ENCODE assay signal across 10 cellular contexts in the genomic region with DNA sequence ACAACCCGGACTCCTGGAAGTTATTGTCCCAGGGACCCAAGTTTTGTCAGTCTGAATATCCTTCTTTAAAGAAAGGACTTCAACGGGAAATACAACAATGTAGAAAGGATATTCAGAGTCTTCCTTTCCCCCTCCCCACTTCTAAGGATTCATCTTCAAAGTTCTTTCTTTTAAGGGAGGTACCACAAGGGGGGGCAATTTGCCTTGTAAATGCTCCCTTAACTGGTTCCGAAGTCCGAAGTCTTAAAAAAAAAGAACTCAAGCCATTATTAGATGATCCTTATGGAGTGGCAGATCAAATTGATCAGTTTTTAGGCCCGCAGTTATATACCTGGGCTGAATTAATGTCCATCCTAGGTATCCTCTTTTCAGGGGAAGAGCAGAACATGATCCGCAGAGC. TPM values are rescaled to one million over a fixed set of nuclear protein-coding genes. Genes with fewer than 3 reads are reported as not detected.
DNase-seq lines count a peak whose midpoint lies in the region; ATAC-seq and TF ChIP-seq lines count a peak whose summit lies in the region.
"Had no signal": no experiment of that assay in that cellular context is flagged by ENCODE, and none has a peak within 500 bp of the region (broad histone marks: within the 10 kb centered on the region; RNA-seq: fewer than 3 reads in every experiment).

No MANE protein-coding gene starts in this region.

- TF ChIP-seq CTCF in AG10803 (conservative IDR thresholded peaks at IDR 0.05; ENCODE audit: low read length) (peak; percentile 35), HCT116 (IDR thresholded peaks at IDR 0.05 in 2 of 3, conservative IDR thresholded peaks at IDR 0.05 in 1 of 3; ENCODE audit: borderline replicate concordance in 1 of 3, insufficient read depth in 1 of 3, low read depth in 2 of 3, low read length in 2 of 3) (peak; percentile 23 to 40 (median 26); a peak in 3 of 6 replicates)

- H3K79me2 ChIP-seq in HCT116 (ENCODE audit: insufficient read depth, low read length), result no peaks in the 10 kb centered on the region

- no peaks in the 10 kb centered on the region for H3K27me3 ChIP-seq in HCT116 (ENCODE audit: insufficient read depth, low read length)

- CTCF ChIA-PET in HCT116 (lab: Charles Lee), result no interaction called here

- peak; percentile 54 for TF ChIP-seq RAD21 in HCT116 (IDR thresholded peaks at IDR 0.05; ENCODE audit: low read depth)

- no peak overlapping the region for H2AFZ ChIP-seq in HCT116 (ENCODE audit: low read depth, low read length, poor library complexity, severe bottlenecking)

- peaks cover 18 to 23% of the 10 kb centered on the region in 2 experiments; a peak in 3 of 4 replicates for H3K9me3 ChIP-seq in HCT116 (ENCODE audit: control insufficient read depth in 1 of 2, insufficient read depth in 1 of 2, low read depth in 1 of 2, low read length in 2 of 2)

- no peak overlapping the region for H3K4me2 ChIP-seq in HCT116 (ENCODE audit: low read length)

- RAD21 ChIA-PET in HCT116 (lab: Charles Lee; ENCODE audit: low non-redundant PET in 1 of 2, low total read pairs in 2 of 2, uncharacterized antibody in 2 of 2, unreplicated experiment in 2 of 2), result no interaction called here

- no peaks in the 10 kb centered on the region for H3K9me2 ChIP-seq in HCT116 (ENCODE audit: insufficient read depth)

- H3K4me3 ChIP-seq in AG10803 (ENCODE audit: low read length) (no peak overlapping the region), HCT116 (replicated peaks in 1 of 2; ENCODE audit: low read depth in 1 of 2, low read length in 2 of 2) (no peak overlapping the region)

- H3K9ac ChIP-seq in HCT116 (ENCODE audit: low read length), result no peak overlapping the region

- intact Hi-C loops in HCT116 (cut with micrococcal nuclease) (loop anchor here (1.0 kb wide), 1 partner anchor 89 kb away; no protein-coding TSS in a partner anchor), left colon (cut with DNase I, micrococcal nuclease) (no loop called here)

- BruUV-seq in HCT116 (replicated peaks; lab: Mats Ljungman, UMichigan), result no TSS peak

- POLR2A ChIA-PET in HCT116 (lab: Charles Lee), result no interaction called here

- no peaks in the 10 kb centered on the region for H3K4me1 ChIP-seq in HCT116 (ENCODE audit: control insufficient read depth in 1 of 2, insufficient read depth in 2 of 2, low read length in 2 of 2)

- H3K36me3 ChIP-seq in HCT116 (ENCODE audit: control insufficient read depth in 1 of 2, insufficient read depth in 2 of 2, low read length in 2 of 2), result no peaks in the 10 kb centered on the region

- no peaks in the 10 kb centered on the region for H4K20me1 ChIP-seq in HCT116 (ENCODE audit: insufficient read depth)

- TF ChIP-seq POLR2A in HCT116 (IDR thresholded peaks at IDR 0.05; ENCODE audit: borderline replicate concordance, extremely low read depth, insufficient read depth, insufficient read length), result no peak

- no peak for ATAC-seq in HCT116
- ATAC-seq in left colon, result peak; percentile 64

- no peak overlapping the region for H3K27ac ChIP-seq in HCT116 (ENCODE audit: low read depth, low read length)

- DNase-seq in AG10803 (ENCODE audit: low read depth) (peak; percentile 24), HCT116 (ENCODE audit: low read depth, low spot score) (no peak), amniotic epithelial cell (ENCODE audit: low read depth) (peak; percentile 28), left colon (no peak), NCI-H2227 treated with DMSO at 0.1 percent for 48 hours (lab: John Stamatoyannopoulos, UW) (no peak), RPMI8226 (no peak)
- no peak for DNase-seq in activated naive CD4-positive, alpha-beta T cell treated with anti-CD3 and anti-CD28 coated beads, Interleukin-2, amount 50 U/mL, for 16 hours
- no peak for DNase-seq in activated CD4-positive, alpha-beta T cell treated with anti-CD3 and anti-CD28 coated beads, Interleukin-2, amount 50 U/mL, for 48 hours
- DNase-seq: DMS153; NK-92 treated with Interleukin-12 subunit alpha and Interleukin-12 subunit beta, amount 100 ng/mL, for 24 hours had no signal

TF ChIP-seq in HCT116, 20 proteins besides CTCF, POLR2A, EP300 and RAD21:
- TF ChIP-seq, protein P1, sequence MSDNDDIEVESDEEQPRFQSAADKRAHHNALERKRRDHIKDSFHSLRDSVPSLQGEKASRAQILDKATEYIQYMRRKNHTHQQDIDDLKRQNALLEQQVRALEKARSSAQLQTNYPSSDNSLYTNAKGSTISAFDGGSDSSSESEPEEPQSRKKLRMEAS (IDR thresholded peaks at IDR 0.05), result no peak
- TF ChIP-seq ZFX (IDR thresholded peaks at IDR 0.05) (no peak), CEBPB (IDR thresholded peaks at IDR 0.05; ENCODE audit: low read depth) (no peak), EGR1 (IDR thresholded peaks at IDR 0.05; ENCODE audit: low read depth) (no peak), SIN3A (IDR thresholded peaks at IDR 0.05; ENCODE audit: low read depth) (no peak), EZH2phosphoT487 (IDR thresholded peaks at IDR 0.05; ENCODE audit: borderline replicate concordance) (no peak)
- TF ChIP-seq, protein P2, sequence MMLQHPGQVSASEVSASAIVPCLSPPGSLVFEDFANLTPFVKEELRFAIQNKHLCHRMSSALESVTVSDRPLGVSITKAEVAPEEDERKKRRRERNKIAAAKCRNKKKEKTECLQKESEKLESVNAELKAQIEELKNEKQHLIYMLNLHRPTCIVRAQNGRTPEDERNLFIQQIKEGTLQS (IDR thresholded peaks at IDR 0.05), result no peak

RNA-seq across cellular contexts. Expression of gene SERINC2, which starts 47.0 kb away (rescaled TPM):
- 50.1 TPM for total RNA-seq in HCT116 (2021; ENCODE audit: unreplicated experiment)
- polyA plus RNA-seq in HCT116 (2012), result 90.0 and 93.0 TPM in 2 replicates
- 100 to 1,000 TPM; 274 to 381 TPM for total RNA-seq in left colon

Comparison
In these comparisons a context has a peak if more than half of its experiments do, and no peak if none do; other contexts are left out.
1. DNase-seq: peak in AG10803 (single experiment) and amniotic epithelial cell (single experiment); none in HCT116 (single experiment), left colon (0 of 2), activated naive CD4-positive, alpha-beta T cell treated with anti-CD3 and anti-CD28 coated beads, Interleukin-2, amount 50 U/mL, for 16 hours (single experiment), NCI-H2227 treated with DMSO at 0.1 percent for 48 hours (single experiment), RPMI8226 (single experiment) and activated CD4-positive, alpha-beta T cell treated with anti-CD3 and anti-CD28 coated beads, Interleukin-2, amount 50 U/mL, for 48 hours (0 of 2).